ENCODE assay signal across 1 cellular context in genomic region chr5:180289433-180289832, GRCh38.
TF ChIP-seq lines count a peak whose summit lies in the region.

No MANE protein-coding gene starts in this region.

TF ChIP-seq in HepG2, 621 proteins besides CTCF, POLR2A, EP300 and RAD21:
- TF ChIP-seq CREBL2 (CRISPR knock-in tag; IDR thresholded peaks at IDR 0.05; ENCODE audit: borderline replicate concordance) (no peak), ZNF577 (CRISPR knock-in tag; IDR thresholded peaks at IDR 0.05; ENCODE audit: borderline replicate concordance, low read depth) (no peak), SATB2 (CRISPR knock-in tag; IDR thresholded peaks at IDR 0.05) (no peak), GPBP1L1 (CRISPR knock-in tag; IDR thresholded peaks at IDR 0.05) (no peak), ZFP37 (CRISPR knock-in tag; IDR thresholded peaks at IDR 0.05; ENCODE audit: borderline replicate concordance) (no peak), NR3C1 (CRISPR knock-in tag; IDR thresholded peaks at IDR 0.05) (no peak), POLR2AphosphoS5 (IDR thresholded peaks at IDR 0.05; ENCODE audit: low read depth, low read length) (no peak), ZNF672 (CRISPR knock-in tag; IDR thresholded peaks at IDR 0.05) (no peak), THAP8 (CRISPR knock-in tag; IDR thresholded peaks at IDR 0.05; ENCODE audit: borderline replicate concordance) (no peak), HNRNPL (IDR thresholded peaks at IDR 0.05; ENCODE audit: low read depth, low read length) (no peak)
